ENCODE assay signal across 10 cellular contexts in genomic region chr3:100045696-100046095, GRCh38.
A peak's percentile ranks its signal among the peaks of the same experiment; 100 is the strongest.
DNase-seq lines count a peak whose midpoint lies in the region; ATAC-seq, FAIRE-seq and TF ChIP-seq lines count a peak whose summit lies in the region.
"Had no signal": no experiment of that assay in that cellular context is flagged by ENCODE, and none has a peak within 500 bp of the region (broad histone marks: within the 10 kb centered on the region; RNA-seq: fewer than 3 reads in every experiment).

No MANE protein-coding gene starts in this region.

- TF ChIP-seq RAD21 in SK-N-SH (IDR thresholded peaks at IDR 0.05; ENCODE audit: low read length) (no peak), H1 (IDR thresholded peaks at IDR 0.05 in 1 of 2, conservative IDR thresholded peaks at IDR 0.05 in 1 of 2; ENCODE audit: low read depth in 2 of 2, low read length in 2 of 2) (no peak)

- H2BK12ac ChIP-seq in H1 (ENCODE audit: low read depth, low read length), result no peak overlapping the region

- intact Hi-C loops in vagina (cut with DNase I), result loop anchor here (10.0 kb wide), 1 partner anchor 101 kb away; no protein-coding TSS in a partner anchor

- no peaks in the 10 kb centered on the region for H3K9me3 ChIP-seq in SK-N-SH
- no peaks in the 10 kb centered on the region for H3K9me3 ChIP-seq in H1 (ENCODE audit: insufficient read depth in 2 of 2, low read depth in 1 of 2, low read length in 1 of 2)
- no peaks in the 10 kb centered on the region for H3K9me3 ChIP-seq in vagina

- POLR2A ChIA-PET in SK-N-SH (lab: Yijun Ruan, JAX), result no interaction called here
- POLR2A ChIA-PET in H1 (lab: Charles Lee; ENCODE audit: partially characterized antibody), result interaction anchor here (1.2 kb wide), 1 partner anchor 12 kb away, joined by 3 read pairs; no protein-coding TSS in a partner anchor

- no peak for TF ChIP-seq EP300 in SK-N-SH (IDR thresholded peaks at IDR 0.05; ENCODE audit: borderline replicate concordance in 1 of 2, low read depth in 1 of 2, low read length in 1 of 2)
- no peak for TF ChIP-seq EP300 in H1 (IDR thresholded peaks at IDR 0.05; ENCODE audit: borderline replicate concordance in 1 of 2, low read depth in 2 of 2, low read length in 2 of 2)

- no peak overlapping the region for H3K56ac ChIP-seq in H1 (replicated peaks; ENCODE audit: insufficient read length, low read depth, low read length)

- TF ChIP-seq CTCF in SK-N-SH (IDR thresholded peaks at IDR 0.05) (no peak), H1 (IDR thresholded peaks at IDR 0.05; ENCODE audit: control extremely low read depth in 1 of 3, insufficient read depth in 1 of 3, low read depth in 1 of 3, low read length in 3 of 3) (no peak), vagina (IDR thresholded peaks at IDR 0.05) (no peak)

- H3K4me3 ChIP-seq in SK-N-SH (ENCODE audit: low read depth in 2 of 2, low read length in 1 of 2) (no peak overlapping the region), H1 (ENCODE audit: extremely low read depth in 1 of 4, insufficient read depth in 2 of 4, low read depth in 3 of 4, low read length in 4 of 4) (no peak overlapping the region), vagina (no peak overlapping the region)

- TF ChIP-seq POLR2A in H1 (IDR thresholded peaks at IDR 0.05; ENCODE audit: control extremely low read depth in 1 of 2, low read depth in 2 of 2, low read length in 2 of 2), result no peak
- no peak for TF ChIP-seq POLR2A in vagina (IDR thresholded peaks at IDR 0.05)

- 71% methylated on average over 3 of the region's 3 CpGs for WGBS in SK-N-SH (ENCODE audit: low lambda C conversion rate)
- WGBS in H1 (ENCODE audit: extremely low coverage in 1 of 2, insufficient coverage in 1 of 2, insufficient read length in 1 of 2, insufficient replicate concordance in 2 of 2, low coverage in 1 of 2, low lambda C conversion rate in 2 of 2, missing lambda C conversion rate in 1 of 2), 2 experiments, result 88% methylated on average over 3 of the region's 3 CpGs; no CpG with 5 or more reads in 1 of the 2 experiments

- H3K27ac ChIP-seq in SK-N-SH (ENCODE audit: low read depth in 2 of 2, low read length in 1 of 2), result peak overlapping the region in 1 of 2 experiments; percentile 39; a peak in 1 of 4 replicates
- no peak overlapping the region for H3K27ac ChIP-seq in H1 (ENCODE audit: low read depth, low read length)
- peak overlapping the region; percentile 68 for H3K27ac ChIP-seq in vagina

- H3K4me1 ChIP-seq in SK-N-SH (ENCODE audit: control insufficient read depth in 1 of 2, insufficient read depth in 2 of 2, low read depth in 1 of 2, low read length in 1 of 2), result peaks cover 18 to 42% of the 10 kb centered on the region in 2 experiments
- H3K4me1 ChIP-seq in H1 (replicated peaks in 1 of 4; ENCODE audit: control insufficient read depth in 3 of 4, insufficient read depth in 4 of 4, low read length in 3 of 4), result peaks cover 0 to 6% (median 1%) of the 10 kb centered on the region in 4 experiments; a peak in 2 of 7 replicates
- H3K4me1 ChIP-seq in vagina, result peaks cover 42% of the 10 kb centered on the region

- H3K9ac ChIP-seq in SK-N-SH (no peak overlapping the region), H1 (replicated peaks in 1 of 4; ENCODE audit: extremely low read depth in 1 of 4, low read depth in 3 of 4, low read length in 3 of 4) (no peak overlapping the region)

- H3K18ac ChIP-seq in H1 (ENCODE audit: extremely low read depth, low read length), result no peak overlapping the region

- H4K20me1 ChIP-seq in SK-N-SH (ENCODE audit: insufficient read depth), result no peaks in the 10 kb centered on the region
- no peaks in the 10 kb centered on the region for H4K20me1 ChIP-seq in H1 (replicated peaks in 1 of 2; ENCODE audit: control insufficient read depth in 1 of 2, insufficient read depth in 2 of 2, low read length in 2 of 2)

- H3K79me1 ChIP-seq in H1 (ENCODE audit: low read depth, low read length), result no peaks in the 10 kb centered on the region

- no peak overlapping the region for H3K4ac ChIP-seq in H1 (replicated peaks; ENCODE audit: insufficient read length, low read depth, low read length)

- peak; percentile 81 for FAIRE-seq in H1 (lab: Jason Lieb, UNC)

- H2AFZ ChIP-seq in SK-N-SH (ENCODE audit: low read depth) (no peak overlapping the region), H1 (ENCODE audit: low read length) (no peak overlapping the region)

- no peak for DNase-seq in SK-N-SH
- DNase-seq in H1 (ENCODE audit: low read depth in 1 of 2, low spot score in 2 of 2), result peak in 1 of 2 experiments; percentile 13
- DNase-seq in midbrain (lab: John Stamatoyannopoulos, UW), result peak; percentile 25
- no peak for DNase-seq in vagina (ENCODE audit: extremely low spot score in 2 of 2)
- no peak for DNase-seq in stimulated activated CD4-positive, alpha-beta T cell treated with anti-CD3 and anti-CD28 coated beads, Interleukin-15, amount 100 ng/mL, for 24 hours
- DNase-seq: CD4-positive, alpha-beta memory T cell; NCI-H524 treated with DMSO at 0.1 percent for 48 hours had no signal

- H4K5ac ChIP-seq in H1 (ENCODE audit: insufficient read length, low read depth, low read length), result no peak overlapping the region

- no peak overlapping the region for H2BK5ac ChIP-seq in H1 (ENCODE audit: low read depth, low read length)

- H2BK15ac ChIP-seq in H1 (ENCODE audit: low read length), result no peak overlapping the region

- H3K23ac ChIP-seq in H1 (ENCODE audit: insufficient read length), result no peak overlapping the region

- no peaks in the 10 kb centered on the region for H3K9me2 ChIP-seq in SK-N-SH

- ATAC-seq in SK-N-SH treated with all-trans-retinoic acid at 6 μM for 48 hours (no peak), GM18519 (IDR thresholded peaks at IDR 0.05; ENCODE audit: low FRiP score, unreplicated experiment) (no peak), GM19395 (IDR thresholded peaks at IDR 0.05; ENCODE audit: unreplicated experiment) (no peak)

- no peak overlapping the region for H2AK5ac ChIP-seq in H1 (ENCODE audit: low read depth, low read length)

- H3K36me3 ChIP-seq in SK-N-SH (replicated peaks in 1 of 2; ENCODE audit: control insufficient read depth in 1 of 2, insufficient read depth in 2 of 2, low read length in 1 of 2), result no peaks in the 10 kb centered on the region
- H3K36me3 ChIP-seq in H1 (ENCODE audit: control insufficient read depth in 2 of 4, insufficient read depth in 4 of 4, low read length in 3 of 4), result no peaks in the 10 kb centered on the region
- H3K36me3 ChIP-seq in vagina, result no peaks in the 10 kb centered on the region

- peak overlapping the region; percentile 45; the same call in 1 of the 2 replicates for H4K8ac ChIP-seq in H1 (ENCODE audit: extremely low read depth, insufficient read depth, low read length)

- no peak overlapping the region for H3K14ac ChIP-seq in H1 (ENCODE audit: insufficient read length)

- H2BK120ac ChIP-seq in H1 (replicated peaks; ENCODE audit: low read depth, low read length), result no peak overlapping the region

- no peaks in the 10 kb centered on the region for H3K23me2 ChIP-seq in H1 (ENCODE audit: low read depth, low read length)

- H2BK20ac ChIP-seq in H1 (ENCODE audit: low read length), result no peak overlapping the region

- no peak overlapping the region for H4K91ac ChIP-seq in H1 (replicated peaks; ENCODE audit: insufficient read length, low read length)

- H3K27me3 ChIP-seq in SK-N-SH (ENCODE audit: insufficient read depth) (no peaks in the 10 kb centered on the region), H1 (replicated peaks in 1 of 4; ENCODE audit: control insufficient read depth in 3 of 4, extremely low read depth in 1 of 4, insufficient read depth in 3 of 4, low read length in 3 of 4) (no peaks in the 10 kb centered on the region), vagina (no peaks in the 10 kb centered on the region)

- H3K79me2 ChIP-seq in SK-N-SH (ENCODE audit: insufficient read depth), result no peaks in the 10 kb centered on the region
- H3K79me2 ChIP-seq in H1 (ENCODE audit: control insufficient read depth in 1 of 2, insufficient read depth in 2 of 2, low read length in 2 of 2), result no peaks in the 10 kb centered on the region

- H3K4me2 ChIP-seq in SK-N-SH, result no peak overlapping the region
- no peak overlapping the region for H3K4me2 ChIP-seq in H1 (ENCODE audit: insufficient read depth in 1 of 2, low read depth in 2 of 2, low read length in 2 of 2)

- H3F3A ChIP-seq in SK-N-SH (replicated peaks; ENCODE audit: insufficient read depth), result peaks cover 43% of the 10 kb centered on the region

- CTCF ChIA-PET in SK-N-SH (lab: Yijun Ruan, JAX), result interaction anchor here (2.7 kb wide), 1 partner anchor 208 kb away, joined by 11 read pairs; no protein-coding TSS in a partner anchor
- CTCF ChIA-PET in H1 (lab: Charles Lee; ENCODE audit: partially characterized antibody), result interaction anchor here (1.4 to 3.0 kb wide), 4 partner anchors 9 to 24 kb away, joined by 4 to 7 read pairs (median 6); no protein-coding TSS in a partner anchor

TF ChIP-seq in SK-N-SH, 30 proteins besides CTCF, POLR2A, EP300 and RAD21 (continues in another document):
- no peak for TF ChIP-seq YY1 (IDR thresholded peaks at IDR 0.05; ENCODE audit: low read depth)
- TF ChIP-seq RXRA (IDR thresholded peaks at IDR 0.05; ENCODE audit: borderline replicate concordance, low read depth), result no peak
- no peak for TF ChIP-seq JUND (IDR thresholded peaks at IDR 0.05)
- peak; percentile 70 for TF ChIP-seq TCF12 (IDR thresholded peaks at IDR 0.05)

TF ChIP-seq in SK-N-SH treated with all-trans-retinoic acid at 6 μM for 48 hours, 23 proteins besides CTCF, POLR2A, EP300 and RAD21:
- no peak for TF ChIP-seq ARNTL (CRISPR knock-in tag; IDR thresholded peaks at IDR 0.05; ENCODE audit: borderline replicate concordance, low read depth)
- TF ChIP-seq TOX (CRISPR knock-in tag; IDR thresholded peaks at IDR 0.05; ENCODE audit: borderline replicate concordance), result no peak

TF ChIP-seq in H1, 55 proteins besides CTCF, POLR2A, EP300 and RAD21:
- TF ChIP-seq JUND (IDR thresholded peaks at IDR 0.05; ENCODE audit: low read length), result 0 out of 2 replicates have a peak, but pooled peaks have one; percentile 28
- TF ChIP-seq HDAC2 (IDR thresholded peaks at IDR 0.05; ENCODE audit: borderline replicate concordance in 1 of 2, low read depth in 2 of 2, low read length in 2 of 2), result no peak

Comparison
In these comparisons a context has a peak if more than half of its experiments do, and no peak if none do; other contexts are left out.
1. Of the 17 proteins assayed by ChIP-seq in both H1 and SK-N-SH: peak only in H1: JUND; only in SK-N-SH: TCF12; in both: none; in neither: 15.